In the genomic region with DNA sequence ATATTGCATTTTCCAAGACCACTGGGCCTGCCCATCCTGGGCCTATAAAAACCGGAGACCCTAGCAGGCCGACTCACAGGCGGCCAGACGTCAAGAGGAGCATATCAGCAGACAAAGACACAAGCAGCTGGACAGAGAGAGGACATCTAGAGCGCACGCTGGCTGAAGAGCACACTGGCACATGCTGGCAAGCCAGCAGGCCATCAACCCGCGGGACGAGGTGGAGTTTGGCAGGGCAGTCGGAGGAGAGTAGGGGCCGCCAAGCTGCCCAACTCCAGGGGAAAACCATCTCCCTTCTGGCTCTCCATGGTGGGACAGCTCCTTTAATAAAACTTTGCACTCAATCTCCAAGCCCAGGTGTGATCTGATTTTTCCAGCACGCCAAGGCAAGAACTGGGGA, we compare ENCODE assay signal across 9 cellular contexts. TPM values are rescaled to one million over a fixed set of nuclear protein-coding genes. Genes with fewer than 3 reads are reported as not detected.
"Had no signal": no experiment of that assay in that cellular context is flagged by ENCODE, and none has a peak within 500 bp of the region (broad histone marks: within the 10 kb centered on the region; RNA-seq: fewer than 3 reads in every experiment).

No MANE protein-coding gene starts in this region.

- H3K27ac ChIP-seq: HL-60 had no signal

- H3K36me3 Mint-ChIP-seq: IgD-negative memory B cell had no signal

- H3K9me3 Mint-ChIP-seq: HFFc6, IgD-negative memory B cell had no signal

- H3K9me3 ChIP-seq: HAP-1 had no signal

- H3K4me1 ChIP-seq: HAP-1 had no signal

- H3K36me3 ChIP-seq: HAP-1 had no signal

- H3K4me3 Mint-ChIP-seq: HFFc6, IgD-negative memory B cell had no signal

- H3K4me3 ChIP-seq: HAP-1 had no signal

- ATAC-seq: HCT116, HepG2 had no signal

- DNase-seq: GOT3, H7, HFFc6, KBM-7 had no signal

- FAIRE-seq: HepG2 had no signal

- H3K27ac Mint-ChIP-seq: HFFc6, IgD-negative memory B cell had no signal

RNA-seq across cellular contexts. Expression of a gene that starts 36.6 kb away (rescaled TPM):
- total RNA-seq: H7, HepG2 had no signal
- polyA plus RNA-seq: HepG2 had no signal
